Comparison of ENCODE assay signal across 1 cellular context in the genomic region with DNA sequence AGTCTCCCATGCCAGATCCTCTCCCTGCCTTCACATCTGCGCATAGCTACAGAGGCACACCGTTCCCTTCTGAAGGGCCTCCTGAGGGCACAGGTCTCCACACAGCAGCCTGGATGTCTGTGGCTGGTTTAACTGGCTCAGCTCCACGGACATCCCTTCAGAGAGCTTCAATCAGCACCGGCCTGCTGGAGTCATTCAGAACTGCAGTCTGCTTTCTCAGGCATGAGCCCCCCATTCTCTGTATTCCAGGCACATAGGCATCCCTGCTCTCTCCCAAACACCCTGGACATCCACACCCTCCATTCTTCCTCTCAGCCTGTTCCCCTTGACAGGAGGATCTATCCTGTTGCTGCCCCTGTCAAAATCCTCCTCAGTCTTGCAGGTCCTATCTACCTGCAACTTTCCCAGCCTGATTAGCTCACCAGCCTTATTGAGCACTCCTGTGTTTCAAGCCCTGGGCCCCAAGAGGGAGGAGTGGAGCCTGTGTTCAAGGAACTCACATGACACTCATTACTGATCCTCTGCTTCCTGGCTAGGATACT.
TF ChIP-seq lines count a peak whose summit lies in the region.

No MANE protein-coding gene starts in this region.

TF ChIP-seq in HepG2, 621 proteins besides CTCF, POLR2A, EP300 and RAD21 (continued from another document and continues in another):
- TF ChIP-seq, protein P1, sequence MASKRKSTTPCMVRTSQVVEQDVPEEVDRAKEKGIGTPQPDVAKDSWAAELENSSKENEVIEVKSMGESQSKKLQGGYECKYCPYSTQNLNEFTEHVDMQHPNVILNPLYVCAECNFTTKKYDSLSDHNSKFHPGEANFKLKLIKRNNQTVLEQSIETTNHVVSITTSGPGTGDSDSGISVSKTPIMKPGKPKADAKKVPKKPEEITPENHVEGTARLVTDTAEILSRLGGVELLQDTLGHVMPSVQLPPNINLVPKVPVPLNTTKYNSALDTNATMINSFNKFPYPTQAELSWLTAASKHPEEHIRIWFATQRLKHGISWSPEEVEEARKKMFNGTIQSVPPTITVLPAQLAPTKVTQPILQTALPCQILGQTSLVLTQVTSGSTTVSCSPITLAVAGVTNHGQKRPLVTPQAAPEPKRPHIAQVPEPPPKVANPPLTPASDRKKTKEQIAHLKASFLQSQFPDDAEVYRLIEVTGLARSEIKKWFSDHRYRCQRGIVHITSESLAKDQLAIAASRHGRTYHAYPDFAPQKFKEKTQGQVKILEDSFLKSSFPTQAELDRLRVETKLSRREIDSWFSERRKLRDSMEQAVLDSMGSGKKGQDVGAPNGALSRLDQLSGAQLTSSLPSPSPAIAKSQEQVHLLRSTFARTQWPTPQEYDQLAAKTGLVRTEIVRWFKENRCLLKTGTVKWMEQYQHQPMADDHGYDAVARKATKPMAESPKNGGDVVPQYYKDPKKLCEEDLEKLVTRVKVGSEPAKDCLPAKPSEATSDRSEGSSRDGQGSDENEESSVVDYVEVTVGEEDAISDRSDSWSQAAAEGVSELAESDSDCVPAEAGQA (IDR thresholded peaks at IDR 0.05; ENCODE audit: low read depth), result no peak
- TF ChIP-seq, protein P1 (CRISPR knock-in tag; IDR thresholded peaks at IDR 0.05; ENCODE audit: borderline replicate concordance), result no peak
- TF ChIP-seq NFRKB (IDR thresholded peaks at IDR 0.05), result no peak
- no peak for TF ChIP-seq EEA1 (CRISPR knock-in tag; IDR thresholded peaks at IDR 0.05; ENCODE audit: borderline replicate concordance)
- 0 out of 2 replicates have a peak, but pooled peaks have one; percentile 20 for TF ChIP-seq ZFP1 (CRISPR knock-in tag; IDR thresholded peaks at IDR 0.05)
- peak; percentile 82 for TF ChIP-seq IKZF4 (CRISPR knock-in tag; IDR thresholded peaks at IDR 0.05; ENCODE audit: borderline replicate concordance, low read depth, not compliant biosample characterization)
- TF ChIP-seq MTF1 (CRISPR knock-in tag; IDR thresholded peaks at IDR 0.05), result no peak
- TF ChIP-seq, protein P2, sequence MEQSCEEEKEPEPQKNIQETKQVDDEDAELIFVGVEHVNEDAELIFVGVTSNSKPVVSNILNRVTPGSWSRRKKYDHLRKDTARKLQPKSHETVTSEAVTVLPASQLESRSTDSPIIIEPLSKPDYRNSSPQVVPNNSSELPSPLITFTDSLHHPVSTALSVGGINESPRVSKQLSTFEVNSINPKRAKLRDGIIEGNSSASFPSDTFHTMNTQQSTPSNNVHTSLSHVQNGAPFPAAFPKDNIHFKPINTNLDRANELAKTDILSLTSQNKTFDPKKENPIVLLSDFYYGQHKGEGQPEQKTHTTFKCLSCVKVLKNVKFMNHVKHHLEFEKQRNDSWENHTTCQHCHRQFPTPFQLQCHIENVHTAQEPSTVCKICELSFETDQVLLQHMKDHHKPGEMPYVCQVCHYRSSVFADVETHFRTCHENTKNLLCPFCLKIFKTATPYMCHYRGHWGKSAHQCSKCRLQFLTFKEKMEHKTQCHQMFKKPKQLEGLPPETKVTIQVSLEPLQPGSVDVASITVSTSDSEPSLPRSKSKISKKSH (CRISPR knock-in tag; IDR thresholded peaks at IDR 0.05; ENCODE audit: borderline replicate concordance), result no peak
- TF ChIP-seq MAFK (conservative IDR thresholded peaks at IDR 0.05 in 1 of 2, IDR thresholded peaks at IDR 0.05 in 1 of 2; ENCODE audit: low read length in 2 of 2), result no peak
- TF ChIP-seq STAG1 (CRISPR knock-in tag; IDR thresholded peaks at IDR 0.05), result no peak
- no peak for TF ChIP-seq TRIM24 (CRISPR knock-in tag; IDR thresholded peaks at IDR 0.05)
- TF ChIP-seq, protein P3, sequence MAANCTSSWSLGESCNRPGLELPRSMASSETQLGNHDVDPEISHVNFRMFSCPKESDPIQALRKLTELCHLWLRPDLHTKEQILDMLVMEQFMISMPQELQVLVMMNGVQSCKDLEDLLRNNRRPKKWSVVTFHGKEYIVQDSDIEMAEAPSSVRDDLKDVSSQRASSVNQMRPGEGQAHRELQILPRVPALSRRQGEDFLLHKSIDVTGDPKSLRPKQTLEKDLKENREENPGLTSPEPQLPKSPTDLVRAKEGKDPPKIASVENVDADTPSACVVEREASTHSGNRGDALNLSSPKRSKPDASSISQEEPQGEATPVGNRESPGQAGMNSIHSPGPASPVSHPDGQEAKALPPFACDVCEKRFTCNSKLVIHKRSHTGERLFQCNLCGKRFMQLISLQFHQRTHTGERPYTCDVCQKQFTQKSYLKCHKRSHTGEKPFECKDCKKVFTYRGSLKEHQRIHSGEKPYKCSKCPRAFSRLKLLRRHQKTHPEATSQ (CRISPR knock-in tag; IDR thresholded peaks at IDR 0.05; ENCODE audit: borderline replicate concordance), result peak; percentile 74; the same call in 1 of the 2 replicates
- TF ChIP-seq ZNF17 (CRISPR knock-in tag; IDR thresholded peaks at IDR 0.05), result no peak
- no peak; the same call in 1 of the 2 replicates for TF ChIP-seq TBX2 (CRISPR knock-in tag; IDR thresholded peaks at IDR 0.05; ENCODE audit: borderline replicate concordance)
- TF ChIP-seq CBFB (CRISPR knock-in tag; IDR thresholded peaks at IDR 0.05), result no peak
- peak; percentile 14; the same call in 1 of the 2 replicates for TF ChIP-seq NFYB (CRISPR knock-in tag; IDR thresholded peaks at IDR 0.05)
- TF ChIP-seq, protein P4, sequence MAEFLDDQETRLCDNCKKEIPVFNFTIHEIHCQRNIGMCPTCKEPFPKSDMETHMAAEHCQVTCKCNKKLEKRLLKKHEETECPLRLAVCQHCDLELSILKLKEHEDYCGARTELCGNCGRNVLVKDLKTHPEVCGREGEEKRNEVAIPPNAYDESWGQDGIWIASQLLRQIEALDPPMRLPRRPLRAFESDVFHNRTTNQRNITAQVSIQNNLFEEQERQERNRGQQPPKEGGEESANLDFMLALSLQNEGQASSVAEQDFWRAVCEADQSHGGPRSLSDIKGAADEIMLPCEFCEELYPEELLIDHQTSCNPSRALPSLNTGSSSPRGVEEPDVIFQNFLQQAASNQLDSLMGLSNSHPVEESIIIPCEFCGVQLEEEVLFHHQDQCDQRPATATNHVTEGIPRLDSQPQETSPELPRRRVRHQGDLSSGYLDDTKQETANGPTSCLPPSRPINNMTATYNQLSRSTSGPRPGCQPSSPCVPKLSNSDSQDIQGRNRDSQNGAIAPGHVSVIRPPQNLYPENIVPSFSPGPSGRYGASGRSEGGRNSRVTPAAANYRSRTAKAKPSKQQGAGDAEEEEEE (CRISPR knock-in tag; IDR thresholded peaks at IDR 0.05; ENCODE audit: borderline replicate concordance), result no peak
- no peak for TF ChIP-seq AHR (CRISPR knock-in tag; IDR thresholded peaks at IDR 0.05)
- TF ChIP-seq, protein P5, sequence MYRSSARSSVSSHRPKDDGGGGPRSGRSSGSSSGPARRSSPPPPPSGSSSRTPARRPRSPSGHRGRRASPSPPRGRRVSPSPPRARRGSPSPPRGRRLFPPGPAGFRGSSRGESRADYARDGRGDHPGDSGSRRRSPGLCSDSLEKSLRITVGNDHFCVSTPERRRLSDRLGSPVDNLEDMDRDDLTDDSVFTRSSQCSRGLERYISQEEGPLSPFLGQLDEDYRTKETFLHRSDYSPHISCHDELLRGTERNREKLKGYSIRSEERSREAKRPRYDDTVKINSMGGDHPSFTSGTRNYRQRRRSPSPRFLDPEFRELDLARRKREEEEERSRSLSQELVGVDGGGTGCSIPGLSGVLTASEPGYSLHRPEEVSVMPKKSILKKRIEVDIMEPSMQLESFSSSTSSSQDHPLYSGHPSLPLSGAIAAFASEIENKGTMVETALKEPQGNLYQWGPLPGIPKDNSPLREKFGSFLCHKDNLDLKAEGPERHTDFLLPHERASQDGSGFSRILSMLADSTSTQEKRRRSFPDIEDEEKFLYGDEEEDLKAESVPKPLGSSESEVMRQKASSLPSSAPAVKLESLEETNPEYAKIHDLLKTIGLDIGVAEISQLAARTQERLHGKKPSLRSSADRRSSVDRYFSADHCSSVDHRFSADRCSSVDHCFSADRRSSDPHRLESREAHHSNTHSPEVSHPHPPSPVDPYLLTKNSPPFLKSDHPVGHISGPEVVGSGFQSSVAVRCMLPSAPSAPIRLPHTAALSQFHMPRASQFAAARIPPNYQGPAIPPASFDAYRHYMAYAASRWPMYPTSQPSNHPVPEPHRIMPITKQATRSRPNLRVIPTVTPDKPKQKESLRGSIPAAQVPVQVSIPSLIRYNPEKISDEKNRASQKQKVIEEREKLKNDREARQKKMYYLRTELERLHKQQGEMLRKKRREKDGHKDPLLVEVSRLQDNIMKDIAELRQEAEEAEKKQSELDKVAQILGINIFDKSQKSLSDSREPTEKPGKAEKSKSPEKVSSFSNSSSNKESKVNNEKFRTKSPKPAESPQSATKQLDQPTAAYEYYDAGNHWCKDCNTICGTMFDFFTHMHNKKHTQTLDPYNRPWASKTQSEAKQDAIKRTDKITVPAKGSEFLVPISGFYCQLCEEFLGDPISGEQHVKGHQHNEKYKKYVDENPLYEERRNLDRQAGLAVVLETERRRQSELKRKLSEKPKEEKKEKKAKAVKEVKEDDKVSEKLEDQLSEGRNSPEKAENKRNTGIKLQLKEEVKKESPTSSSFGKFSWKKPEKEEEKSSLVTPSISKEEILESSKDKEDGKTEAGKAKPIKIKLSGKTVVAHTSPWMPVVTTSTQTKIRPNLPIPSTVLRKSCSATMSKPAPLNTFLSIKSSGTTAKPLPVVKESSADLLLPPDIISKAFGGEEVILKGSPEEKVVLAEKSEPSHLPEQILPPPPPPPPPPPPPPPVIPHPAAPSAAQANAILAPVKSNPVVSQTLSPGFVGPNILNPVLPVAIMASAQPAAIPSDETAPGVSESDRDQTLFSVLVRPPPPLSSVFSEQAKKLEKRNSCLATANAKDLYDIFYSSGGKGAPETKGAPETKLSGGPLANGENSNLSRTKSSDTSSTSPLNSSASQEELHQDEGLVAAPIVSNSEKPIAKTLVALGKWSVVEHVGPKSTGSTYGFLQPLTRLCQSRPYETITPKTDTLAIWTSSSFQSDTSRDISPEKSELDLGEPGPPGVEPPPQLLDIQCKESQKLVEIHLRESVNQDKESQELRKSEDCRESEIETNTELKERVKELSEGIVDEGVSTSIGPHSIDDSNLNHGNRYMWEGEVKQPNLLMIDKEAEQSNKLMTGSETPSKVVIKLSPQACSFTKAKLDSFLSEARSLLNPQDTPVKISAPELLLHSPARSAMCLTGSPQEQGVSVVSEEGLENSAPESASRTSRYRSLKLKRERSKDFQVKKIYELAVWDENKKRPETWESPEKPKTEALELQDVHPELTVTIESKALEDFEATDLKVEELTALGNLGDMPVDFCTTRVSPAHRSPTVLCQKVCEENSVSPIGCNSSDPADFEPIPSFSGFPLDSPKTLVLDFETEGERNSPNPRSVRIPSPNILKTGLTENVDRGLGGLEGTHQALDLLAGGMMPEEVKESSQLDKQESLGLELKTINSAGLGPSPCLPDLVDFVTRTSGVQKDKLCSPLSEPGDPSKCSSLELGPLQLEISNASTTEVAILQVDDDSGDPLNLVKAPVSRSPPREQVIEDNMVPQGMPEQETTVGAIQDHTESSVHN (CRISPR knock-in tag; IDR thresholded peaks at IDR 0.05), result no peak; the same call in 1 of the 2 replicates
- TF ChIP-seq, protein P6, sequence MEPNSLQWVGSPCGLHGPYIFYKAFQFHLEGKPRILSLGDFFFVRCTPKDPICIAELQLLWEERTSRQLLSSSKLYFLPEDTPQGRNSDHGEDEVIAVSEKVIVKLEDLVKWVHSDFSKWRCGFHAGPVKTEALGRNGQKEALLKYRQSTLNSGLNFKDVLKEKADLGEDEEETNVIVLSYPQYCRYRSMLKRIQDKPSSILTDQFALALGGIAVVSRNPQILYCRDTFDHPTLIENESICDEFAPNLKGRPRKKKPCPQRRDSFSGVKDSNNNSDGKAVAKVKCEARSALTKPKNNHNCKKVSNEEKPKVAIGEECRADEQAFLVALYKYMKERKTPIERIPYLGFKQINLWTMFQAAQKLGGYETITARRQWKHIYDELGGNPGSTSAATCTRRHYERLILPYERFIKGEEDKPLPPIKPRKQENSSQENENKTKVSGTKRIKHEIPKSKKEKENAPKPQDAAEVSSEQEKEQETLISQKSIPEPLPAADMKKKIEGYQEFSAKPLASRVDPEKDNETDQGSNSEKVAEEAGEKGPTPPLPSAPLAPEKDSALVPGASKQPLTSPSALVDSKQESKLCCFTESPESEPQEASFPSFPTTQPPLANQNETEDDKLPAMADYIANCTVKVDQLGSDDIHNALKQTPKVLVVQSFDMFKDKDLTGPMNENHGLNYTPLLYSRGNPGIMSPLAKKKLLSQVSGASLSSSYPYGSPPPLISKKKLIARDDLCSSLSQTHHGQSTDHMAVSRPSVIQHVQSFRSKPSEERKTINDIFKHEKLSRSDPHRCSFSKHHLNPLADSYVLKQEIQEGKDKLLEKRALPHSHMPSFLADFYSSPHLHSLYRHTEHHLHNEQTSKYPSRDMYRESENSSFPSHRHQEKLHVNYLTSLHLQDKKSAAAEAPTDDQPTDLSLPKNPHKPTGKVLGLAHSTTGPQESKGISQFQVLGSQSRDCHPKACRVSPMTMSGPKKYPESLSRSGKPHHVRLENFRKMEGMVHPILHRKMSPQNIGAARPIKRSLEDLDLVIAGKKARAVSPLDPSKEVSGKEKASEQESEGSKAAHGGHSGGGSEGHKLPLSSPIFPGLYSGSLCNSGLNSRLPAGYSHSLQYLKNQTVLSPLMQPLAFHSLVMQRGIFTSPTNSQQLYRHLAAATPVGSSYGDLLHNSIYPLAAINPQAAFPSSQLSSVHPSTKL (CRISPR knock-in tag; IDR thresholded peaks at IDR 0.05), result peak; percentile 40; the same call in 1 of the 2 replicates
- TF ChIP-seq, protein P7, sequence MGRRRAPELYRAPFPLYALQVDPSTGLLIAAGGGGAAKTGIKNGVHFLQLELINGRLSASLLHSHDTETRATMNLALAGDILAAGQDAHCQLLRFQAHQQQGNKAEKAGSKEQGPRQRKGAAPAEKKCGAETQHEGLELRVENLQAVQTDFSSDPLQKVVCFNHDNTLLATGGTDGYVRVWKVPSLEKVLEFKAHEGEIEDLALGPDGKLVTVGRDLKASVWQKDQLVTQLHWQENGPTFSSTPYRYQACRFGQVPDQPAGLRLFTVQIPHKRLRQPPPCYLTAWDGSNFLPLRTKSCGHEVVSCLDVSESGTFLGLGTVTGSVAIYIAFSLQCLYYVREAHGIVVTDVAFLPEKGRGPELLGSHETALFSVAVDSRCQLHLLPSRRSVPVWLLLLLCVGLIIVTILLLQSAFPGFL (CRISPR knock-in tag; IDR thresholded peaks at IDR 0.05), result no peak
- peak; percentile 68; the same call in 1 of the 2 replicates for TF ChIP-seq ZNF441 (CRISPR knock-in tag; IDR thresholded peaks at IDR 0.05; ENCODE audit: borderline replicate concordance)
- TF ChIP-seq SNRNP70 (IDR thresholded peaks at IDR 0.05; ENCODE audit: low read depth, low read length), result no peak
- no peak for TF ChIP-seq ZFP90 (CRISPR knock-in tag; IDR thresholded peaks at IDR 0.05; ENCODE audit: borderline replicate concordance)
- TF ChIP-seq KLF11 (CRISPR knock-in tag; IDR thresholded peaks at IDR 0.05), result no peak
- no peak for TF ChIP-seq ISL2 (CRISPR knock-in tag; IDR thresholded peaks at IDR 0.05)
- peak; percentile 65; the same call in 1 of the 2 replicates for TF ChIP-seq ZNF644 (CRISPR knock-in tag; IDR thresholded peaks at IDR 0.05; ENCODE audit: low read depth)
- TF ChIP-seq DMAP1 (CRISPR knock-in tag; IDR thresholded peaks at IDR 0.05), result no peak
